ENCODE assay signal across 20 cellular contexts in genomic region chr1:53093451-53093754, GRCh38.
"Had no signal": no experiment of that assay in that cellular context is flagged by ENCODE, and none has a peak within 500 bp of the region (broad histone marks: within the 10 kb centered on the region; RNA-seq: fewer than 3 reads in every experiment).

No MANE protein-coding gene starts in this region.

- H3K27me3 ChIP-seq: MG63, SJSA1 had no signal

- H3K4me3 ChIP-seq: MG63, SJSA1, SK-N-MC had no signal

- DNase-seq: Karpas-422, KG1, MG63, NCI-H1092, NCI-H1436, NCI-H187, NCI-H2029, NCI-H2081 treated with DMSO at 0.1 percent for 48 hours, NCI-H2171, NCI-H446, NCI-H510A, NCI-H524 treated with DMSO at 0.1 percent for 48 hours, NCI-H69, NCI-H774, Right ventricle myocardium superior, RPMI8226, SIG-M5 had no signal

- H3K36me3 ChIP-seq: MG63, SJSA1 had no signal

- H3K27ac ChIP-seq: HL-60, SJSA1, SK-N-MC had no signal
